In genomic region chr19:15360015-15360414, GRCh38 we compare ENCODE assay signal across 7 cellular contexts. TPM values are rescaled to one million over a fixed set of nuclear protein-coding genes. Genes with fewer than 3 reads are reported as not detected.
DNase-seq lines count a peak whose midpoint lies in the region; ATAC-seq and TF ChIP-seq lines count a peak whose summit lies in the region.
"Not testable (repeated sequence)": the region's sequence is repeated elsewhere in the genome, so short reads cannot be mapped to it uniquely, and the experiment has no call there.

No MANE protein-coding gene starts in this region.

- peak; percentile 37 for DNase-seq in GM12864 (ENCODE audit: low read depth)
- not testable (repeated sequence) for DNase-seq in activated CD4-positive, alpha-beta T cell treated with anti-CD3 and anti-CD28 coated beads for 36 hours; endothelial cell (ENCODE audit: low spot score); memory B cell (ENCODE audit: low spot score in 2 of 2)

- CTCF ChIA-PET in activated CD4-positive, alpha-beta T cell treated with anti-CD3 and anti-CD28 coated beads for 36 hours (lab: Charles Lee): interaction anchor here (0.6 to 0.8 kb wide), 3 partner anchors 29 to 1107 kb away, joined by 3 to 6 read pairs (median 3); no protein-coding TSS in a partner anchor

- not testable (repeated sequence) for H3K4me1 Mint-ChIP-seq in activated CD4-positive, alpha-beta T cell treated with anti-CD3 and anti-CD28 coated beads for 36 hours; endothelial cell (ENCODE audit: unreplicated experiment); memory B cell

- H3K9me3 Mint-ChIP-seq in activated CD4-positive, alpha-beta T cell treated with anti-CD3 and anti-CD28 coated beads for 36 hours (ENCODE audit: low read depth); endothelial cell (ENCODE audit: unreplicated experiment); memory B cell: not testable (repeated sequence)

- POLR2A ChIA-PET in activated CD4-positive, alpha-beta T cell treated with anti-CD3 and anti-CD28 coated beads for 36 hours (lab: Charles Lee): interaction anchor here (0.6 kb wide), 1 partner anchor 710 kb away, joined by 3 read pairs; no protein-coding TSS in a partner anchor

- H3K36me3 ChIP-seq in neutrophil: peaks cover 82% of the 10 kb centered on the region

- intact Hi-C loops in activated CD4-positive, alpha-beta T cell treated with anti-CD3 and anti-CD28 coated beads for 36 hours (cut with DNase I, micrococcal nuclease): not testable (repeated sequence)

- H3K27me3 ChIP-seq in neutrophil: not testable (repeated sequence)

- not testable (repeated sequence) for H3K4me3 Mint-ChIP-seq in activated CD4-positive, alpha-beta T cell treated with anti-CD3 and anti-CD28 coated beads for 36 hours; memory B cell
- H3K4me3 Mint-ChIP-seq in endothelial cell (ENCODE audit: unreplicated experiment): peak overlapping the region; percentile 31

- not testable (repeated sequence) for H3K9me3 ChIP-seq in neutrophil

- H3K27ac ChIP-seq in angular gyrus (ENCODE audit: low read depth, low read length): peak overlapping the region; percentile 2
- H3K27ac ChIP-seq in neutrophil: peak overlapping the region; percentile 2

- not testable (repeated sequence) for H3K4me1 ChIP-seq in neutrophil (ENCODE audit: control insufficient read depth in 1 of 2, insufficient read depth in 1 of 2, low read depth in 1 of 2, low read length in 1 of 2)

- H3K27ac Mint-ChIP-seq in activated CD4-positive, alpha-beta T cell treated with anti-CD3 and anti-CD28 coated beads for 36 hours; endothelial cell (ENCODE audit: unreplicated experiment); memory B cell: not testable (repeated sequence)

- not testable (repeated sequence) for H3K4me3 ChIP-seq in GM12864 (ENCODE audit: low read depth, low read length); neutrophil (ENCODE audit: low read depth in 1 of 2, low read length in 1 of 2)

- ATAC-seq in GM21515 (IDR thresholded peaks at IDR 0.05; ENCODE audit: unreplicated experiment): peak; percentile 68
- ATAC-seq in activated CD4-positive, alpha-beta T cell treated with anti-CD3 and anti-CD28 coated beads for 36 hours: peak; percentile 53
- ATAC-seq in memory B cell (ENCODE audit: low read depth): peak; percentile 66

- peaks cover 56% of the 10 kb centered on the region for H3K36me3 Mint-ChIP-seq in activated CD4-positive, alpha-beta T cell treated with anti-CD3 and anti-CD28 coated beads for 36 hours (ENCODE audit: low read depth)
- peaks cover 48% of the 10 kb centered on the region for H3K36me3 Mint-ChIP-seq in endothelial cell (ENCODE audit: low read depth, unreplicated experiment)
- peaks cover 30% of the 10 kb centered on the region for H3K36me3 Mint-ChIP-seq in memory B cell

- not testable (repeated sequence) for H3K27me3 Mint-ChIP-seq in activated CD4-positive, alpha-beta T cell treated with anti-CD3 and anti-CD28 coated beads for 36 hours; endothelial cell (ENCODE audit: unreplicated experiment); memory B cell

- not testable (repeated sequence) for TF ChIP-seq CTCF in GM12864 (IDR thresholded peaks at IDR 0.05; ENCODE audit: low read depth, low read length, missing control alignments); endothelial cell (IDR thresholded peaks at IDR 0.05; ENCODE audit: unreplicated experiment); neutrophil (IDR thresholded peaks at IDR 0.05)

RNA-seq across cellular contexts. Expression of gene AKAP8, which starts 19.6 kb away (rescaled TPM):
- 10 to 100 TPM; 47.9 to 54.3 TPM for total RNA-seq in activated CD4-positive, alpha-beta T cell treated with anti-CD3 and anti-CD28 coated beads for 36 hours
- total RNA-seq in endothelial cell (ENCODE audit: unreplicated experiment): 36.5 TPM

RNA-seq across cellular contexts. Expression of gene BRD4, which starts 27.7 kb away (rescaled TPM):
- total RNA-seq in activated CD4-positive, alpha-beta T cell treated with anti-CD3 and anti-CD28 coated beads for 36 hours: 100 to 1,000 TPM; 106 to 126 TPM
- total RNA-seq in endothelial cell (ENCODE audit: unreplicated experiment): 136 TPM

RNA-seq across cellular contexts. Expression of gene AKAP8L, which starts 58.8 kb away (rescaled TPM):
- 10 to 100 TPM; 76.2 to 89.9 TPM for total RNA-seq in activated CD4-positive, alpha-beta T cell treated with anti-CD3 and anti-CD28 coated beads for 36 hours
- total RNA-seq in endothelial cell (ENCODE audit: unreplicated experiment): 160 TPM
